Comparison of ENCODE assay signal across 16 cellular contexts in the genomic region with DNA sequence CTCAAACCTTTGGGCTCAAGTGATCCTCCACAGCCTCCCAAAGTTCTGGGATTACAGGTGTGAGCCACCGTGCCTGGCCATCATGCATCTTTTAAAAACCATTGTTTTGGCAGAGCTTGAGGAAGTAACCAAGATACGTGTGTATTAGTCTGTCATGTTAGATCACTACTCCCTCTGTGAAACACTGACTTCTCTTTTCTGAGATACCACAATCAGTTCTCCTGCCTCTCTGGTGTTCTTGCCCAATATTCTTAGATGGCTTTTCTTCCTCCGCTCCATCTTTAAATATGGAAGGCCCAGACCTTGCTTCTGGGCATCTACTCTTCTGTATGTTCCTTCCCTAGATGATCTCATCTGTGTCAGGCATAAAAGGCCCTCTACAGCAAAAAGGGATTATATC.
"Had no signal": no experiment of that assay in that cellular context is flagged by ENCODE, and none has a peak within 500 bp of the region (broad histone marks: within the 10 kb centered on the region; RNA-seq: fewer than 3 reads in every experiment).

No MANE protein-coding gene starts in this region.

- DNase-seq: activated CD4-positive, CD25-positive, alpha-beta regulatory T cell treated with anti-CD3 and anti-CD28 coated beads, Interleukin-2, amount 50 U/mL, for 72 hours; activated CD8-positive, alpha-beta memory T cell treated with anti-CD3 and anti-CD28 coated beads for 24 hours; activated CD8-positive, alpha-beta memory T cell treated with anti-CD3 and anti-CD28 coated beads, Interleukin-2, amount 50 U/mL, for 48 hours; activated effector memory CD4-positive, alpha-beta T cell treated with Interleukin-2 at 50 U/mL for 16 hours; activated naive CD4-positive, alpha-beta T cell treated with anti-CD3 and anti-CD28 coated beads, Interleukin-2, amount 50 U/mL, for 16 hours; activated T-cell treated with anti-CD3 and anti-CD28 coated beads, Interleukin-2, amount 50 U/mL, for 48 hours; aorta; brain microvascular endothelial cell; central memory CD4-positive, alpha-beta T cell; dorsolateral prefrontal cortex; foreskin melanocyte; glutamatergic neuron; hippocampal formation; lower lobe of right lung; stimulated activated CD4-positive, alpha-beta T cell treated with anti-CD3 and anti-CD28 coated beads, Interleukin-4, amount 100 ng/mL, for 1 hour; stomach had no signal
